26 cellular contexts compared by ENCODE assay signal in the genomic region with DNA sequence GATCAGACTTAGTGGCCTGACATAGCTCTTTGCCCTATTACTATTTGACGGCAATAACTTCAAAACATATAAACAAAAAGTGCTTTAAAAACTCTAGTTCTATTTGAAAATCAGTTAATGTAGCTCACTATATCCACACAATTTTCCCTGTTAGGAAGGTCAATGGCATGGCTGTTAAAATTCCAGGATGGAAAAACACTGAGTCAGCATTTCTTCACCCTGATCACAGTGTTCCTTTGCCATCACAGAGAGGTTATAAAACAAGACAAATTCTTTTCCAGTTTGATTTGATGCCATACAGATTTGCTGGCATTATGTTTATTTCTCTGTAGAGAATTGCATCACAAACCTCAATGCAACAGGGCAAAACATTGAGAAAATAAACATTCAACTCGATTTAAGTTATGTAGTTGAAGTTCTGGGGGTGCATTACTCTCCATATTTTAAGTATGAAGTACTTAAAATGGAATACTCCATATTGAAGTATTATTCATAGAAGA.
"Had no signal": no experiment of that assay in that cellular context is flagged by ENCODE, and none has a peak within 500 bp of the region (broad histone marks: within the 10 kb centered on the region; RNA-seq: fewer than 3 reads in every experiment).

No MANE protein-coding gene starts in this region.

- H3K4me1 ChIP-seq: esophagus squamous epithelium, foreskin keratinocyte, psoas muscle, suprapubic skin, transverse colon, upper lobe of right lung had no signal

- H3K27ac ChIP-seq: esophagus squamous epithelium, foreskin keratinocyte, heart left ventricle, hepatocyte, psoas muscle, suprapubic skin, transverse colon, upper lobe of right lung, uterus had no signal

- H3K4me3 ChIP-seq: esophagus squamous epithelium, gastroesophageal sphincter, heart left ventricle, hepatocyte, psoas muscle, suprapubic skin, transverse colon, upper lobe of right lung, uterus had no signal

- DNase-seq: cortex of kidney; effector memory CD8-positive, alpha-beta T cell; erythroblast; esophagus squamous epithelium; foreskin keratinocyte; heart left ventricle; kidney; mammary epithelial cell; naive thymus-derived CD8-positive, alpha-beta T cell; nephron progenitor cell; nucleus accumbens; psoas muscle; right cardiac atrium; small intestine; stimulated activated CD4-positive, alpha-beta T cell treated with anti-CD3 and anti-CD28 coated beads, Interleukin-15, amount 100 ng/mL, for 24 hours; stimulated activated CD4-positive, alpha-beta T cell treated with anti-CD3 and anti-CD28 coated beads, Interleukin-2, amount 100 ng/mL, for 48 hours; stimulated activated naive CD4-positive, alpha-beta T cell; stimulated activated naive CD8-positive, alpha-beta T cell treated with anti-CD3 and anti-CD28 coated beads, Interleukin-15, amount 100 ng/mL, for 72 hours; transverse colon; upper lobe of right lung; uterus had no signal

- FAIRE-seq: endometrium, kidney, small intestine had no signal

- H3K36me3 ChIP-seq: esophagus squamous epithelium, gastroesophageal sphincter, heart left ventricle, suprapubic skin, transverse colon, upper lobe of right lung, uterus had no signal

- H3K9me3 ChIP-seq: esophagus squamous epithelium, gastroesophageal sphincter, heart left ventricle, psoas muscle, suprapubic skin, transverse colon, upper lobe of right lung, uterus had no signal

- H3K27me3 ChIP-seq: esophagus squamous epithelium, foreskin keratinocyte, gastroesophageal sphincter, heart left ventricle, hepatocyte, suprapubic skin, transverse colon, upper lobe of right lung, uterus had no signal

- ATAC-seq: effector memory CD8-positive, alpha-beta T cell; foreskin keratinocyte; gastroesophageal sphincter; heart left ventricle; left lobe of liver; naive thymus-derived CD8-positive, alpha-beta T cell; psoas muscle; right cardiac atrium; stimulated activated naive CD8-positive, alpha-beta T cell treated with anti-CD3 and anti-CD28 coated beads, Interleukin-15, amount 100 ng/mL, for 72 hours; upper lobe of right lung had no signal
